ENCODE assay signal across 1 cellular context in the genomic region with DNA sequence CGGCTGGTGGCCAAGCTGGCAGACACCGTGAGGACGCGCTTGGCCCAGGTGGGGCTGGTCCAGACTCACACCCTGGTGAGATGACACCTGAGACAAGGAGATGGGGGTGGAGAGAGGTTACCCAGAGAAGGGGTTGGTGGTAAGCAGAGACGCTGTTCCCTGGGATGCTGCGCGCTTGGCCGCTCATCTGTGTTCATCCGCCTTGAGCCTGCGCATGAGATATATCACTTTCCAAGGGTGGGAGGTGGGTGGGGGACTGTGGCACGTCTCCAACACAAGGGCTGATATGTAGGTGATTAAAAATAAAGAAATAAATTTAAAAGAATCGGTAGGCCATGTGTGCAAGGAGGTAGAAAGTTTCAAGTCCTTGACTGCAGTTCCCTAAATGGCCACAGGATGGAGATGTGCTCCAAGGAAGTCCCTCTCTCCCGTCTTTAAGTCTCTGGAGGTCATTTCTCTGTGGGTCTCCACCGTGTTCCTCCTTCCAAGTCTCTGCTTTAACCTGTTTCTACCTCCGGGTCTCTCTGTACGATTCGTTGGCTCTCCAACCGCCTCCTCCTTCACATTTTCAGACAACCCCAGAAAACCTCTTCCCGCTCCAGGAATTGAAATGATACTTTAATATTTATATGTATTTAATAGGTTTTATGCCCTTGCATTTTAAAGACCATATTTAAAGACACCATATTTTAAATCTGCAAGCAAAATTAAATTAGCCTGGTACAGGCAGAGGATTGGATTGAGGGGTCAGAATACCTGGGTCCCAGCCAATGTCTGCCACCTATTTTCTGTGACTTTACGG.
TF ChIP-seq lines count a peak whose summit lies in the region.

No MANE protein-coding gene starts in this region.

TF ChIP-seq in H1, 55 proteins besides CTCF, POLR2A, EP300 and RAD21:
- TF ChIP-seq CBX8 (IDR thresholded peaks at IDR 0.05; ENCODE audit: borderline replicate concordance, low read depth, low read length), result no peak
- no peak for TF ChIP-seq CBX5 (IDR thresholded peaks at IDR 0.05; ENCODE audit: low read depth, low read length)
- TF ChIP-seq POU5F1 (IDR thresholded peaks at IDR 0.05; ENCODE audit: low read depth, low read length), result no peak
- no peak for TF ChIP-seq PHF8 (conservative IDR thresholded peaks at IDR 0.05; ENCODE audit: low read depth, low read length)
- TF ChIP-seq FOSL1 (IDR thresholded peaks at IDR 0.05; ENCODE audit: insufficient read depth, low read depth, low read length), result no peak
- no peak for TF ChIP-seq BCL11A (IDR thresholded peaks at IDR 0.05; ENCODE audit: low read depth in 2 of 2, low read length in 2 of 2)
- no peak for TF ChIP-seq SP2 (IDR thresholded peaks at IDR 0.05; ENCODE audit: low read length)
- no peak for TF ChIP-seq POLR2AphosphoS5 (IDR thresholded peaks at IDR 0.05; ENCODE audit: low read depth, low read length)
- TF ChIP-seq CHD2 (IDR thresholded peaks at IDR 0.05; ENCODE audit: low read length), result no peak
- TF ChIP-seq TAF7 (optimal IDR thresholded peaks at IDR 0.05; ENCODE audit: borderline replicate concordance, low read depth, low read length), result no peak
- no peak for TF ChIP-seq HDAC2 (IDR thresholded peaks at IDR 0.05; ENCODE audit: borderline replicate concordance in 1 of 2, low read depth in 2 of 2, low read length in 2 of 2)
- TF ChIP-seq ATF2 (IDR thresholded peaks at IDR 0.05; ENCODE audit: low read length), result 0 out of 2 replicates have a peak, but pooled peaks have one; percentile 31
- no peak for TF ChIP-seq USF2 (IDR thresholded peaks at IDR 0.05; ENCODE audit: low read length)
- TF ChIP-seq RXRA (IDR thresholded peaks at IDR 0.05; ENCODE audit: insufficient read depth, low read depth, low read length), result 0 out of 2 replicates have a peak, but pooled peaks have one; percentile 65
- no peak for TF ChIP-seq RFX5 (IDR thresholded peaks at IDR 0.05; ENCODE audit: borderline replicate concordance, low read depth, low read length)
- no peak for TF ChIP-seq NANOG (IDR thresholded peaks at IDR 0.05; ENCODE audit: insufficient read depth, low read depth, low read length, poor library complexity, severe bottlenecking)
